ENCODE assay signal across 1 cellular context in genomic region chr3:24521306-24522154, GRCh38.
TF ChIP-seq lines count a peak whose summit lies in the region.

No MANE protein-coding gene starts in this region.

TF ChIP-seq in HepG2, 621 proteins besides CTCF, POLR2A, EP300 and RAD21 (continued from another document and continues in another):
- TF ChIP-seq MEF2D (CRISPR knock-in tag; IDR thresholded peaks at IDR 0.05) (no peak), ZXDC (CRISPR knock-in tag; IDR thresholded peaks at IDR 0.05) (no peak; the same call in 1 of the 2 replicates), ZSCAN12 (CRISPR knock-in tag; IDR thresholded peaks at IDR 0.05) (0 out of 2 replicates have a peak, but pooled peaks have one; percentile 34), ZNF549 (CRISPR knock-in tag; IDR thresholded peaks at IDR 0.05) (no peak), ZNF607 (CRISPR knock-in tag; IDR thresholded peaks at IDR 0.05; ENCODE audit: borderline replicate concordance) (peak; percentile 11), DNMT1 (CRISPR knock-in tag; IDR thresholded peaks at IDR 0.05) (peak; percentile 85; the same call in 1 of the 2 replicates), RXRA (CRISPR knock-in tag; IDR thresholded peaks at IDR 0.05) (peak; percentile 95), FOXK2 (IDR thresholded peaks at IDR 0.05) (no peak), NR2F6 (IDR thresholded peaks at IDR 0.05) (no peak), NR2F6 (CRISPR knock-in tag; IDR thresholded peaks at IDR 0.05) (peak; percentile 5; the same call in 1 of the 2 replicates), JUN (CRISPR knock-in tag; IDR thresholded peaks at IDR 0.05) (no peak), ZNF841 (CRISPR knock-in tag; IDR thresholded peaks at IDR 0.05; ENCODE audit: borderline replicate concordance) (0 out of 2 replicates have a peak, but pooled peaks have one; percentile 17), ZFP36L1 (CRISPR knock-in tag; IDR thresholded peaks at IDR 0.05) (no peak), RBM39 (IDR thresholded peaks at IDR 0.05; ENCODE audit: low read depth, low read length, poor library complexity, severe bottlenecking) (no peak), SMARCE1 (IDR thresholded peaks at IDR 0.05; ENCODE audit: borderline replicate concordance) (no peak), PRDM15 (CRISPR knock-in tag; IDR thresholded peaks at IDR 0.05) (0 out of 2 replicates have a peak, but pooled peaks have one; percentile 66), TEF (CRISPR knock-in tag; IDR thresholded peaks at IDR 0.05) (no peak; the same call in 1 of the 2 replicates), AGO1 (IDR thresholded peaks at IDR 0.05; ENCODE audit: low read depth, low read length, poor library complexity, severe bottlenecking) (peak; percentile 73), SRSF1 (optimal IDR thresholded peaks at IDR 0.05; ENCODE audit: low read depth, low read length) (peak; percentile 75), HNRNPH1 (optimal IDR thresholded peaks at IDR 0.05; ENCODE audit: low read depth, low read length) (no peak), SMAD1 (CRISPR knock-in tag; IDR thresholded peaks at IDR 0.05; ENCODE audit: borderline replicate concordance, low read depth) (0 out of 2 replicates have a peak, but pooled peaks have one; percentile 32), ZNF335 (CRISPR knock-in tag; IDR thresholded peaks at IDR 0.05) (no peak), NCOR1 (IDR thresholded peaks at IDR 0.05; ENCODE audit: borderline replicate concordance, low read length) (peak; percentile 74), NRL (CRISPR knock-in tag; IDR thresholded peaks at IDR 0.05; ENCODE audit: borderline replicate concordance) (peak; percentile 38; the same call in 1 of the 2 replicates), SP140L (CRISPR knock-in tag; IDR thresholded peaks at IDR 0.05; ENCODE audit: borderline replicate concordance) (0 out of 2 replicates have a peak, but pooled peaks have one; percentile 39), MTF2 (CRISPR knock-in tag; IDR thresholded peaks at IDR 0.05; ENCODE audit: borderline replicate concordance) (0 out of 2 replicates have a peak, but pooled peaks have one; percentile 40), GTF3A (CRISPR knock-in tag; conservative IDR thresholded peaks at IDR 0.05) (peak; percentile 80; the same call in 1 of the 2 replicates), THYN1 (CRISPR knock-in tag; IDR thresholded peaks at IDR 0.05; ENCODE audit: borderline replicate concordance, low read depth) (0 out of 2 replicates have a peak, but pooled peaks have one; percentile 29)
- TF ChIP-seq, protein P1, sequence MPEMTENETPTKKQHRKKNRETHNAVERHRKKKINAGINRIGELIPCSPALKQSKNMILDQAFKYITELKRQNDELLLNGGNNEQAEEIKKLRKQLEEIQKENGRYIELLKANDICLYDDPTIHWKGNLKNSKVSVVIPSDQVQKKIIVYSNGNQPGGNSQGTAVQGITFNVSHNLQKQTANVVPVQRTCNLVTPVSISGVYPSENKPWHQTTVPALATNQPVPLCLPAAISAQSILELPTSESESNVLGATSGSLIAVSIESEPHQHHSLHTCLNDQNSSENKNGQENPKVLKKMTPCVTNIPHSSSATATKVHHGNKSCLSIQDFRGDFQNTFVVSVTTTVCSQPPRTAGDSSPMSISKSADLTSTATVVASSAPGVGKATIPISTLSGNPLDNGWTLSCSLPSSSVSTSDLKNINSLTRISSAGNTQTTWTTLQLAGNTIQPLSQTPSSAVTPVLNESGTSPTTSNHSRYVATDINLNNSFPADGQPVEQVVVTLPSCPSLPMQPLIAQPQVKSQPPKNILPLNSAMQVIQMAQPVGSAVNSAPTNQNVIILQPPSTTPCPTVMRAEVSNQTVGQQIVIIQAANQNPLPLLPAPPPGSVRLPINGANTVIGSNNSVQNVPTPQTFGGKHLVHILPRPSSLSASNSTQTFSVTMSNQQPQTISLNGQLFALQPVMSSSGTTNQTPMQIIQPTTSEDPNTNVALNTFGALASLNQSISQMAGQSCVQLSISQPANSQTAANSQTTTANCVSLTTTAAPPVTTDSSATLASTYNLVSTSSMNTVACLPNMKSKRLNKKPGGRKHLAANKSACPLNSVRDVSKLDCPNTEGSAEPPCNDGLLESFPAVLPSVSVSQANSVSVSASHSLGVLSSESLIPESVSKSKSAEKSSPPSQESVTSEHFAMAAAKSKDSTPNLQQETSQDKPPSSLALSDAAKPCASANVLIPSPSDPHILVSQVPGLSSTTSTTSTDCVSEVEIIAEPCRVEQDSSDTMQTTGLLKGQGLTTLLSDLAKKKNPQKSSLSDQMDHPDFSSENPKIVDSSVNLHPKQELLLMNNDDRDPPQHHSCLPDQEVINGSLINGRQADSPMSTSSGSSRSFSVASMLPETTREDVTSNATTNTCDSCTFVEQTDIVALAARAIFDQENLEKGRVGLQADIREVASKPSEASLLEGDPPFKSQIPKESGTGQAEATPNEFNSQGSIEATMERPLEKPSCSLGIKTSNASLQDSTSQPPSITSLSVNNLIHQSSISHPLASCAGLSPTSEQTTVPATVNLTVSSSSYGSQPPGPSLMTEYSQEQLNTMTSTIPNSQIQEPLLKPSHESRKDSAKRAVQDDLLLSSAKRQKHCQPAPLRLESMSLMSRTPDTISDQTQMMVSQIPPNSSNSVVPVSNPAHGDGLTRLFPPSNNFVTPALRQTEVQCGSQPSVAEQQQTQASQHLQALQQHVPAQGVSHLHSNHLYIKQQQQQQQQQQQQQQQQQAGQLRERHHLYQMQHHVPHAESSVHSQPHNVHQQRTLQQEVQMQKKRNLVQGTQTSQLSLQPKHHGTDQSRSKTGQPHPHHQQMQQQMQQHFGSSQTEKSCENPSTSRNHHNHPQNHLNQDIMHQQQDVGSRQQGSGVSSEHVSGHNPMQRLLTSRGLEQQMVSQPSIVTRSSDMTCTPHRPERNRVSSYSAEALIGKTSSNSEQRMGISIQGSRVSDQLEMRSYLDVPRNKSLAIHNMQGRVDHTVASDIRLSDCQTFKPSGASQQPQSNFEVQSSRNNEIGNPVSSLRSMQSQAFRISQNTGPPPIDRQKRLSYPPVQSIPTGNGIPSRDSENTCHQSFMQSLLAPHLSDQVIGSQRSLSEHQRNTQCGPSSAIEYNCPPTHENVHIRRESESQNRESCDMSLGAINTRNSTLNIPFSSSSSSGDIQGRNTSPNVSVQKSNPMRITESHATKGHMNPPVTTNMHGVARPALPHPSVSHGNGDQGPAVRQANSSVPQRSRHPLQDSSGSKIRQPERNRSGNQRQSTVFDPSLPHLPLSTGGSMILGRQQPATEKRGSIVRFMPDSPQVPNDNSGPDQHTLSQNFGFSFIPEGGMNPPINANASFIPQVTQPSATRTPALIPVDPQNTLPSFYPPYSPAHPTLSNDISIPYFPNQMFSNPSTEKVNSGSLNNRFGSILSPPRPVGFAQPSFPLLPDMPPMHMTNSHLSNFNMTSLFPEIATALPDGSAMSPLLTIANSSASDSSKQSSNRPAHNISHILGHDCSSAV (CRISPR knock-in tag; IDR thresholded peaks at IDR 0.05; ENCODE audit: borderline replicate concordance) = no peak
- TF ChIP-seq, protein P2, sequence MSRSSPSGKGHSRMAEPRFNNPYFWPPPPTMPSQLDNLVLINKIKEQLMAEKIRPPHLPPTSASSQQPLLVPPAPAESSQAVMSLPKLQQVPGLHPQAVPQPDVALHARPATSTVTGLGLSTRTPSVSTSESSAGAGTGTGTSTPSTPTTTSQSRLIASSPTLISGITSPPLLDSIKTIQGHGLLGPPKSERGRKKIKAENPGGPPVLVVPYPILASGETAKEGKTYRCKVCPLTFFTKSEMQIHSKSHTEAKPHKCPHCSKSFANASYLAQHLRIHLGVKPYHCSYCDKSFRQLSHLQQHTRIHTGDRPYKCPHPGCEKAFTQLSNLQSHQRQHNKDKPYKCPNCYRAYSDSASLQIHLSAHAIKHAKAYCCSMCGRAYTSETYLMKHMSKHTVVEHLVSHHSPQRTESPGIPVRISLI (CRISPR knock-in tag; IDR thresholded peaks at IDR 0.05; ENCODE audit: borderline replicate concordance) = 0 out of 2 replicates have a peak, but pooled peaks have one; percentile 17
- TF ChIP-seq, protein P3, sequence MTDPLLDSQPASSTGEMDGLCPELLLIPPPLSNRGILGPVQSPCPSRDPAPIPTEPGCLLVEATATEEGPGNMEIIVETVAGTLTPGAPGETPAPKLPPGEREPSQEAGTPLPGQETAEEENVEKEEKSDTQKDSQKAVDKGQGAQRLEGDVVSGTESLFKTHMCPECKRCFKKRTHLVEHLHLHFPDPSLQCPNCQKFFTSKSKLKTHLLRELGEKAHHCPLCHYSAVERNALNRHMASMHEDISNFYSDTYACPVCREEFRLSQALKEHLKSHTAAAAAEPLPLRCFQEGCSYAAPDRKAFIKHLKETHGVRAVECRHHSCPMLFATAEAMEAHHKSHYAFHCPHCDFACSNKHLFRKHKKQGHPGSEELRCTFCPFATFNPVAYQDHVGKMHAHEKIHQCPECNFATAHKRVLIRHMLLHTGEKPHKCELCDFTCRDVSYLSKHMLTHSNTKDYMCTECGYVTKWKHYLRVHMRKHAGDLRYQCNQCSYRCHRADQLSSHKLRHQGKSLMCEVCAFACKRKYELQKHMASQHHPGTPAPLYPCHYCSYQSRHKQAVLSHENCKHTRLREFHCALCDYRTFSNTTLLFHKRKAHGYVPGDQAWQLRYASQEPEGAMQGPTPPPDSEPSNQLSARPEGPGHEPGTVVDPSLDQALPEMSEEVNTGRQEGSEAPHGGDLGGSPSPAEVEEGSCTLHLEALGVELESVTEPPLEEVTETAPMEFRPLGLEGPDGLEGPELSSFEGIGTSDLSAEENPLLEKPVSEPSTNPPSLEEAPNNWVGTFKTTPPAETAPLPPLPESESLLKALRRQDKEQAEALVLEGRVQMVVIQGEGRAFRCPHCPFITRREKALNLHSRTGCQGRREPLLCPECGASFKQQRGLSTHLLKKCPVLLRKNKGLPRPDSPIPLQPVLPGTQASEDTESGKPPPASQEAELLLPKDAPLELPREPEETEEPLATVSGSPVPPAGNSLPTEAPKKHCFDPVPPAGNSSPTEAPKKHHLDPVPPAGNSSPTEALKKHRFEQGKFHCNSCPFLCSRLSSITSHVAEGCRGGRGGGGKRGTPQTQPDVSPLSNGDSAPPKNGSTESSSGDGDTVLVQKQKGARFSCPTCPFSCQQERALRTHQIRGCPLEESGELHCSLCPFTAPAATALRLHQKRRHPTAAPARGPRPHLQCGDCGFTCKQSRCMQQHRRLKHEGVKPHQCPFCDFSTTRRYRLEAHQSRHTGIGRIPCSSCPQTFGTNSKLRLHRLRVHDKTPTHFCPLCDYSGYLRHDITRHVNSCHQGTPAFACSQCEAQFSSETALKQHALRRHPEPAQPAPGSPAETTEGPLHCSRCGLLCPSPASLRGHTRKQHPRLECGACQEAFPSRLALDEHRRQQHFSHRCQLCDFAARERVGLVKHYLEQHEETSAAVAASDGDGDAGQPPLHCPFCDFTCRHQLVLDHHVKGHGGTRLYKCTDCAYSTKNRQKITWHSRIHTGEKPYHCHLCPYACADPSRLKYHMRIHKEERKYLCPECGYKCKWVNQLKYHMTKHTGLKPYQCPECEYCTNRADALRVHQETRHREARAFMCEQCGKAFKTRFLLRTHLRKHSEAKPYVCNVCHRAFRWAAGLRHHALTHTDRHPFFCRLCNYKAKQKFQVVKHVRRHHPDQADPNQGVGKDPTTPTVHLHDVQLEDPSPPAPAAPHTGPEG (CRISPR knock-in tag; IDR thresholded peaks at IDR 0.05) = peak; percentile 85
- TF ChIP-seq, protein P4, sequence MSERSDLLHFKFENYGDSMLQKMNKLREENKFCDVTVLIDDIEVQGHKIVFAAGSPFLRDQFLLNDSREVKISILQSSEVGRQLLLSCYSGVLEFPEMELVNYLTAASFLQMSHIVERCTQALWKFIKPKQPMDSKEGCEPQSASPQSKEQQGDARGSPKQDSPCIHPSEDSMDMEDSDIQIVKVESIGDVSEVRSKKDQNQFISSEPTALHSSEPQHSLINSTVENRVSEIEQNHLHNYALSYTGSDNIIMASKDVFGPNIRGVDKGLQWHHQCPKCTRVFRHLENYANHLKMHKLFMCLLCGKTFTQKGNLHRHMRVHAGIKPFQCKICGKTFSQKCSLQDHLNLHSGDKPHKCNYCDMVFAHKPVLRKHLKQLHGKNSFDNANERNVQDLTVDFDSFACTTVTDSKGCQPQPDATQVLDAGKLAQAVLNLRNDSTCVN (CRISPR knock-in tag; IDR thresholded peaks at IDR 0.05; ENCODE audit: borderline replicate concordance) = peak; percentile 34; the same call in 1 of the 2 replicates
